ENCODE assay signal across 18 cellular contexts in genomic region chr4:19944251-19944650, GRCh38.
"Had no signal": no experiment of that assay in that cellular context is flagged by ENCODE, and none has a peak within 500 bp of the region (broad histone marks: within the 10 kb centered on the region; RNA-seq: fewer than 3 reads in every experiment).

No MANE protein-coding gene starts in this region.

- H3K27ac ChIP-seq: right lobe of liver, transverse colon, VCaP had no signal

- H3K4me3 ChIP-seq: right lobe of liver, transverse colon had no signal

- FAIRE-seq: small intestine, urothelium cell line had no signal

- H3K36me3 ChIP-seq: right lobe of liver, transverse colon had no signal

- H3K4me1 ChIP-seq: right lobe of liver, transverse colon had no signal

- H3K9me3 ChIP-seq: right lobe of liver, transverse colon had no signal

- ATAC-seq: activated CD4-positive, CD25-positive, alpha-beta regulatory T cell treated with anti-CD3 and anti-CD28 coated beads, Interleukin-2, amount 50 U/mL, for 24 hours; activated naive CD8-positive, alpha-beta T cell treated with anti-CD3 and anti-CD28 coated beads, Interleukin-2, amount 50 U/mL, for 24 hours; activated T-cell treated with anti-CD3 and anti-CD28 coated beads, Interleukin-2, amount 50 U/mL, for 72 hours; left ventricle myocardium superior; stimulated activated naive B cell treated with anti-CD40 and anti-IgM and Interleukin-4, amounts not matched to agents 10 μg/mL and 1 μg/mL and 100 μg/mL, for 72 hours had no signal

- DNase-seq: activated CD4-positive, alpha-beta memory T cell treated with anti-CD3 and anti-CD28 coated beads, Interleukin-2, amount 10 ng/mL, durations not matched to agents 7 days and 5 days; activated CD4-positive, alpha-beta T cell treated with anti-CD3 and anti-CD28 coated beads, Interleukin-2, amount 10 ng/mL, durations not matched to agents 24 days and 14 days; activated effector memory CD4-positive, alpha-beta T cell treated with Interleukin-2 at 50 U/mL for 16 hours; activated naive CD4-positive, alpha-beta T cell treated with anti-CD3 and anti-CD28 coated beads, Interleukin-2, amount 10 ng/mL, durations not matched to agents 7 days and 5 days; activated naive CD8-positive, alpha-beta T cell treated with anti-CD3 and anti-CD28 coated beads, Interleukin-2, amount 50 U/mL, for 24 hours; activated T-cell treated with anti-CD3 and anti-CD28 coated beads, Interleukin-2, amount 50 U/mL, for 72 hours; anterior cingulate cortex; cortex of kidney; left ventricle myocardium superior; nucleus accumbens; small intestine; stimulated activated CD4-positive, alpha-beta T cell treated with anti-CD3 and anti-CD28 coated beads, Interleukin-15, amount 100 ng/mL, for 24 hours; stimulated activated naive B cell treated with anti-CD40 and anti-IgM and Interleukin-4, amounts not matched to agents 10 μg/mL and 1 μg/mL and 100 μg/mL, for 72 hours; transverse colon had no signal

- H3K27me3 ChIP-seq: right lobe of liver, transverse colon had no signal
